ENCODE assay signal across 8 cellular contexts in genomic region chr1:172443666-172444453, GRCh38. TPM values are rescaled to one million over a fixed set of nuclear protein-coding genes. Genes with fewer than 3 reads are reported as not detected.
DNase-seq lines count a peak whose midpoint lies in the region; ATAC-seq and TF ChIP-seq lines count a peak whose summit lies in the region.

Gene PIGC, minus strand, starts transcription at chr1:172444069. Its CDS starts 1,447 bp downstream, at chr1:172442622.

- TF ChIP-seq CTCF in ovary (IDR thresholded peaks at IDR 0.05) (peak; percentile 65 to 86 (median 78)), thyroid gland (IDR thresholded peaks at IDR 0.05) (peak; percentile 31 to 87 (median 79))

- intact Hi-C loops in Right ventricle myocardium inferior (cut with DNase I) (no loop called here), ovary (cut with DNase I) (loop anchor here in 1 of 4 donors (10.0 kb wide), 3 partner anchors 271 to 639 kb away; no protein-coding TSS in a partner anchor), thyroid gland (cut with DNase I) (loop anchor here (10.0 kb wide), 2 partner anchors 281 to 439 kb away; no protein-coding TSS in a partner anchor)

- TF ChIP-seq EP300 in ovary (IDR thresholded peaks at IDR 0.05): no peak

- 3 to 6% (median 5%) methylated on average over 42 to 43 of the region's 43 CpGs for WGBS in ovary, 3 donors
- WGBS in thyroid gland, 2 donors: 15 to 18% methylated on average over 17 to 18 of the region's 43 CpGs

- peaks cover 18 to 27% of the 10 kb centered on the region in 2 donors for H3K36me3 Mint-ChIP-seq in activated naive CD4-positive, alpha-beta T cell treated with anti-CD3 and anti-CD28 coated beads, Interleukin-2, amount 50 U/mL, for 72 hours

- H3K4me1 ChIP-seq in ovary (ENCODE audit: insufficient read depth) (peaks cover 9% of the 10 kb centered on the region), thyroid gland (peaks cover 5 to 14% of the 10 kb centered on the region in 2 donors)

- H3K27ac Mint-ChIP-seq in activated naive CD4-positive, alpha-beta T cell treated with anti-CD3 and anti-CD28 coated beads, Interleukin-2, amount 50 U/mL, for 72 hours: peak within 1 kb of the TSS; percentile 97

- H3K4me3 ChIP-seq in ovary: peak within 1 kb of the TSS; percentile 98
- peak within 1 kb of the TSS; percentile 33 to 90 (median 52) for H3K4me3 ChIP-seq in thyroid gland (replicated peaks in 1 of 3)

- no peaks in the 10 kb centered on the region for H3K9me3 ChIP-seq in ovary
- H3K9me3 ChIP-seq in thyroid gland: no peaks in the 10 kb centered on the region

- TF ChIP-seq POLR2A in GM10847 (IDR thresholded peaks at IDR 0.05; ENCODE audit: extremely low read depth, insufficient read length) (peak; percentile 48), ovary (IDR thresholded peaks at IDR 0.05) (no peak), thyroid gland (IDR thresholded peaks at IDR 0.05) (no peak)

- H3K36me3 ChIP-seq in ovary (no peaks in the 10 kb centered on the region), thyroid gland (no peaks in the 10 kb centered on the region)

- peak within 1 kb of the TSS in 1 of 2 donors; percentile 47 for H3K27ac ChIP-seq in ovary
- H3K27ac ChIP-seq in thyroid gland: peak within 1 kb of the TSS in 2 of 3 donors; percentile 73 to 78

- peak; percentile 99 for ATAC-seq in HG02610 (IDR thresholded peaks at IDR 0.05; ENCODE audit: unreplicated experiment)
- peak; percentile 99 to 100 for ATAC-seq in activated naive CD4-positive, alpha-beta T cell treated with anti-CD3 and anti-CD28 coated beads, Interleukin-2, amount 50 U/mL, for 72 hours
- ATAC-seq in Right ventricle myocardium inferior: peak; percentile 99

- H3K27me3 ChIP-seq in ovary: no peaks in the 10 kb centered on the region
- H3K27me3 ChIP-seq in thyroid gland: no peaks in the 10 kb centered on the region

- DNase-seq in NCI-H1092 treated with DMSO at 0.1 percent for 48 hours (lab: John Stamatoyannopoulos, UW) (peak; percentile 92), SKM-1 (lab: John Stamatoyannopoulos, UW; ENCODE audit: unreplicated experiment) (peak; percentile 96), Right ventricle myocardium inferior (ENCODE audit: missing footprints) (peak; percentile 97), ovary (peak; percentile 89 to 94 (median 91)), thyroid gland (peak; percentile 86 to 90)
- peak; percentile 90 to 93 for DNase-seq in activated naive CD4-positive, alpha-beta T cell treated with anti-CD3 and anti-CD28 coated beads, Interleukin-2, amount 50 U/mL, for 72 hours (ENCODE audit: low spot score in 2 of 2)

- peaks cover 0 to 5% of the 10 kb centered on the region in 2 donors for H3K9me3 Mint-ChIP-seq in activated naive CD4-positive, alpha-beta T cell treated with anti-CD3 and anti-CD28 coated beads, Interleukin-2, amount 50 U/mL, for 72 hours

RNA-seq across cellular contexts. Expression of gene PIGC, which starts in this region (rescaled TPM):
- total RNA-seq in activated naive CD4-positive, alpha-beta T cell treated with anti-CD3 and anti-CD28 coated beads, Interleukin-2, amount 50 U/mL, for 72 hours: 10 to 100 TPM; 11.0 to 14.7 TPM
- total RNA-seq in Right ventricle myocardium inferior (13.5 TPM), ovary (10 to 100 TPM; 21.1 to 27.9 (median 24.8) TPM), thyroid gland (10 to 100 TPM; 19.4 to 23.4 (median 20.9) TPM)
- polyA plus RNA-seq in ovary: 10 to 100 TPM; 37.3 to 49.3 TPM
